In the genomic region with DNA sequence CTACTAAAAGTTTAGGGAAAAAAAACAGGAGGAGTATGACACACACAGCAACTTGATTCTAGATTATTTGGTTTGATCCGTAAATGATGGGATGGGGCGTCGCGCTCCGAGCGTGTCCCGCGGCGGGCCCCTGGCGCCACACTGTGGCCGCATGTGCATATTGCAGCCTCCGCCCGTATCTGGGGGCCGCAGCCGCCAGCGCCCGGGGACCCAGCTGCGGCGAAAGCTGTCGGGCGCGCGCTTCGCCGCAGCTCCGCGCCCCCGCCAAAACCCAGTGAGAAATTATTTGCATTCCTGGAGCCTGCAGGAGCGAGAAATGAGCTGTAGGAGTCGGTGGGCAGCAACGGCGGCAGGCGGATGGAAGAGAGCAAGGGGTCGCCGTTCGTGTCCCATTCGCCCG, we compare ENCODE assay signal across 8 cellular contexts.
DNase-seq lines count a peak whose midpoint lies in the region; ATAC-seq and TF ChIP-seq lines count a peak whose summit lies in the region.
"Not testable (repeated sequence)": the region's sequence is repeated elsewhere in the genome, so short reads cannot be mapped to it uniquely, and the experiment has no call there.

No MANE protein-coding gene starts in this region.

- not testable (repeated sequence) for H3K79me2 ChIP-seq in neural progenitor cell (ENCODE audit: low read depth)

- not testable (repeated sequence) for H2AFZ ChIP-seq in neural progenitor cell (replicated peaks)

- not testable (repeated sequence) for H3F3A ChIP-seq in neural progenitor cell (ENCODE audit: low read depth)

- not testable (repeated sequence) for H3K9me3 ChIP-seq in neural progenitor cell (ENCODE audit: low read depth)

- not testable (repeated sequence) for H3K9ac ChIP-seq in neural progenitor cell

- ATAC-seq in GM21529 (IDR thresholded peaks at IDR 0.05; ENCODE audit: unreplicated experiment) (peak; percentile 90), HG03139 (IDR thresholded peaks at IDR 0.05; ENCODE audit: unreplicated experiment) (peak; percentile 67)

- not testable (repeated sequence) for H3K27me3 Mint-ChIP-seq in neural progenitor cell (ENCODE audit: insufficient read depth, low read depth)

- H3K4me1 ChIP-seq in neural progenitor cell: not testable (repeated sequence)

- H3K4me1 Mint-ChIP-seq in neural progenitor cell: not testable (repeated sequence)

- H4K20me1 ChIP-seq in neural progenitor cell (ENCODE audit: low read depth): not testable (repeated sequence)

- not testable (repeated sequence) for H3K36me3 Mint-ChIP-seq in neural progenitor cell

- H3K36me3 ChIP-seq in neural progenitor cell: not testable (repeated sequence)

- H3K9me3 Mint-ChIP-seq in neural progenitor cell: not testable (repeated sequence)

- H3K27ac ChIP-seq in neural progenitor cell: not testable (repeated sequence)

- peak overlapping the region; percentile 63 for H3K4me3 Mint-ChIP-seq in neural progenitor cell

- not testable (repeated sequence) for H3K4me2 ChIP-seq in neural progenitor cell

- TF ChIP-seq CTCF in GM12864 (IDR thresholded peaks at IDR 0.05; ENCODE audit: low read depth, low read length, missing control alignments) (peak; percentile 9), fibroblast of villous mesenchyme (IDR thresholded peaks at IDR 0.05; ENCODE audit: insufficient read depth, low read depth, low read length) (peak; percentile 19)
- not testable (repeated sequence) for TF ChIP-seq CTCF in neural progenitor cell (IDR thresholded peaks at IDR 0.05)

- H3K27ac Mint-ChIP-seq in neural progenitor cell: not testable (repeated sequence)

- H3K27me3 ChIP-seq in neural progenitor cell: not testable (repeated sequence)

- not testable (repeated sequence) for DNase-seq in GM12864 (ENCODE audit: low read depth); fibroblast of villous mesenchyme (ENCODE audit: low read depth); neural progenitor cell (ENCODE audit: low spot score)
- peak in 4 of 5 experiments; percentile 15 to 41 (median 23) for DNase-seq in T-helper 2 cell
- DNase-seq in activated effector memory CD4-positive, alpha-beta T cell treated with anti-CD3 and anti-CD28 coated beads, Interleukin-2, amount 50 U/mL, for 16 hours: peak; percentile 82
- DNase-seq in stimulated activated CD8-positive, alpha-beta memory T cell treated with anti-CD3 and anti-CD28 coated beads, Interleukin-7, amount 100 ng/mL, for 4 hours (ENCODE audit: low read depth in 2 of 2): peak; percentile 0 to 38

- not testable (repeated sequence) for H3K4me3 ChIP-seq in GM12864 (ENCODE audit: low read depth, low read length); fibroblast of villous mesenchyme (ENCODE audit: low read depth, low read length); neural progenitor cell
